ENCODE assay signal across 27 cellular contexts in genomic region chr5:43659075-43659474, GRCh38. TPM values are rescaled to one million over a fixed set of nuclear protein-coding genes. Genes with fewer than 3 reads are reported as not detected.
DNase-seq lines count a peak whose midpoint lies in the region; ATAC-seq and TF ChIP-seq lines count a peak whose summit lies in the region.
"Had no signal": no experiment of that assay in that cellular context is flagged by ENCODE, and none has a peak within 500 bp of the region (broad histone marks: within the 10 kb centered on the region; RNA-seq: fewer than 3 reads in every experiment).

No MANE protein-coding gene starts in this region.

- WGBS in mammary epithelial cell (ENCODE audit: low coverage, missing lambda C conversion rate) = 94% methylated on average over 4 of the region's 4 CpGs
- 82 to 90% methylated on average over 4 of the region's 4 CpGs for WGBS in sigmoid colon, 2 donors
- 87 to 92% (median 90%) methylated on average over 4 of the region's 4 CpGs for WGBS in spleen, 5 donors

- peaks cover 41% of the 10 kb centered on the region for H3K36me3 Mint-ChIP-seq in MCF 10A (ENCODE audit: insufficient read depth, unreplicated experiment)

- no peaks in the 10 kb centered on the region for H4K20me1 ChIP-seq in mammary epithelial cell (ENCODE audit: insufficient read depth, low read length)

- no peak for TF ChIP-seq EP300 in sigmoid colon (IDR thresholded peaks at IDR 0.05)

- DNase-seq in MCF 10A (ENCODE audit: unreplicated experiment) (no peak), mammary epithelial cell (no peak), foreskin keratinocyte (no peak), sigmoid colon (no peak), vagina (ENCODE audit: extremely low spot score in 2 of 2) (no peak), spleen (no peak), retina (no peak)
- DNase-seq: Caco-2; CD4-positive, alpha-beta memory T cell; DMS 273 treated with DMSO at 0.1 percent for 48 hours; DMS79 treated with DMSO at 0.1 percent for 48 hours; GOT3; Kasumi-1; NCI-H1048; NCI-H1417 treated with DMSO at 0.1 percent for 48 hours; NCI-H187; NCI-H446 treated with DMSO at 0.1 percent for 48 hours; NCI-H526 treated with DMSO at 0.1 percent for 48 hours; RPMI8226; SHP77 treated with DMSO at 0.1 percent for 48 hours; SK-N-SH had no signal

- no peaks in the 10 kb centered on the region for H3K27me3 Mint-ChIP-seq in MCF 10A (ENCODE audit: insufficient read depth, unreplicated experiment)
- H3K27me3 Mint-ChIP-seq: CD4-positive, alpha-beta memory T cell had no signal

- POLR2A ChIA-PET in MCF 10A (lab: Yijun Ruan, JAX) = no interaction called here

- ATAC-seq in foreskin keratinocyte = no peak
- no peak for ATAC-seq in HG03432 (IDR thresholded peaks at IDR 0.05; ENCODE audit: unreplicated experiment)
- ATAC-seq: GM12878 had no signal

- no peak for TF ChIP-seq POLR2A in sigmoid colon (IDR thresholded peaks at IDR 0.05)
- no peak for TF ChIP-seq POLR2A in vagina (IDR thresholded peaks at IDR 0.05)
- no peak for TF ChIP-seq POLR2A in spleen (IDR thresholded peaks at IDR 0.05)

- H3K27ac ChIP-seq in mammary epithelial cell (ENCODE audit: insufficient read depth, low read depth, low read length) (no peak overlapping the region), foreskin keratinocyte (peak overlapping the region; percentile 23), sigmoid colon (peak overlapping the region in 3 of 4 donors; percentile 3 to 65 (median 54)), vagina (peak overlapping the region; percentile 16), spleen (no peak overlapping the region)
- H3K27ac ChIP-seq: 22Rv1; BLaER1 treated with 17β-estradiol and CSF1 and Interleukin-3, amounts not matched to agents 10 nM and 100 nM; PC-9 had no signal

- no peak overlapping the region for H3K9ac ChIP-seq in mammary epithelial cell (ENCODE audit: insufficient read depth, low read length)
- H3K9ac ChIP-seq: BLaER1 treated with 17β-estradiol and CSF1 and Interleukin-3, amounts not matched to agents 10 nM and 100 nM; SK-N-SH had no signal

- BruUV-seq in MCF 10A (replicated peaks; lab: Mats Ljungman, UMichigan) (no TSS peak), mammary epithelial cell (replicated peaks; lab: Mats Ljungman, UMichigan) (no TSS peak)

- H3K27ac Mint-ChIP-seq in MCF 10A (ENCODE audit: low read depth, unreplicated experiment) = peak overlapping the region; percentile 23

- intact Hi-C loops in MCF 10A (cut with micrococcal nuclease) = no loop called here
- intact Hi-C loops in mammary epithelial cell (cut with micrococcal nuclease) = no loop called here
- intact Hi-C loops in sigmoid colon (cut with DNase I) = no loop called here
- intact Hi-C loops in vagina (cut with DNase I) = no loop called here
- intact Hi-C loops in spleen (cut with DNase I; ENCODE audit: low total_unique reads) = no loop called here

- H3K4me1 ChIP-seq in mammary epithelial cell (ENCODE audit: insufficient read depth, low read length) (peaks cover 4% of the 10 kb centered on the region), foreskin keratinocyte (no peaks in the 10 kb centered on the region), sigmoid colon (peaks cover 0 to 16% (median 11%) of the 10 kb centered on the region in 4 donors), vagina (no peaks in the 10 kb centered on the region), spleen (no peaks in the 10 kb centered on the region)
- H3K4me1 ChIP-seq: BLaER1 treated with 17β-estradiol and CSF1 and Interleukin-3, amounts not matched to agents 10 nM and 100 nM; Caco-2 had no signal

- in situ Hi-C loops in mammary epithelial cell (cut with MboI; ENCODE audit: low sequenced_read_pairs in 2 of 2) = no loop called here

- H3K9me3 Mint-ChIP-seq in MCF 10A (ENCODE audit: unreplicated experiment) = no peaks in the 10 kb centered on the region

- dilution Hi-C loops in mammary epithelial cell (cut with HindIII; ENCODE audit: low sequenced_read_pairs) = no loop called here

- no peak overlapping the region for H2AFZ ChIP-seq in mammary epithelial cell (ENCODE audit: low read depth, low read length)
- H2AFZ ChIP-seq: PC-9 had no signal

- no peaks in the 10 kb centered on the region for H3K4me1 Mint-ChIP-seq in MCF 10A (ENCODE audit: insufficient read depth, unreplicated experiment)

- no peaks in the 10 kb centered on the region for H3K79me2 ChIP-seq in mammary epithelial cell (ENCODE audit: insufficient read depth, low read length)

- H3K36me3 ChIP-seq in mammary epithelial cell (ENCODE audit: insufficient read depth, low read length) = peaks cover 2% of the 10 kb centered on the region
- peaks cover 0 to 56% (median 22%) of the 10 kb centered on the region in 4 donors for H3K36me3 ChIP-seq in sigmoid colon
- no peaks in the 10 kb centered on the region for H3K36me3 ChIP-seq in vagina
- H3K36me3 ChIP-seq in spleen = peaks cover 6 to 95% (median 60%) of the 10 kb centered on the region in 6 donors

- no peak overlapping the region for H3K4me2 ChIP-seq in mammary epithelial cell (ENCODE audit: insufficient read depth, low read depth, low read length)
- H3K4me2 ChIP-seq: BLaER1 treated with 17β-estradiol and CSF1 and Interleukin-3, amounts not matched to agents 10 nM and 100 nM; PC-9 had no signal

- no peak overlapping the region for H3K4me3 ChIP-seq in mammary epithelial cell (replicated peaks in 1 of 3; ENCODE audit: insufficient read depth in 1 of 3, low read depth in 2 of 3, low read length in 3 of 3)
- H3K4me3 ChIP-seq in sigmoid colon = no peak overlapping the region
- no peak overlapping the region for H3K4me3 ChIP-seq in vagina
- no peak overlapping the region for H3K4me3 ChIP-seq in spleen
- H3K4me3 ChIP-seq: BLaER1 treated with 17β-estradiol and CSF1 and Interleukin-3, amounts not matched to agents 10 nM and 100 nM; GM12878; MG63; PC-9 had no signal

- H3K9me3 ChIP-seq in mammary epithelial cell (replicated peaks; ENCODE audit: insufficient read depth, low read length) (no peaks in the 10 kb centered on the region), sigmoid colon (no peaks in the 10 kb centered on the region), vagina (no peaks in the 10 kb centered on the region), spleen (peaks cover 0 to 4% (median 2%) of the 10 kb centered on the region in 8 donors)
- H3K9me3 ChIP-seq: Caco-2, MG63, SK-N-SH had no signal

- no peaks in the 10 kb centered on the region for H3K27me3 ChIP-seq in mammary epithelial cell (ENCODE audit: insufficient read depth, low read length)
- no peaks in the 10 kb centered on the region for H3K27me3 ChIP-seq in foreskin keratinocyte
- H3K27me3 ChIP-seq in sigmoid colon = no peaks in the 10 kb centered on the region
- no peaks in the 10 kb centered on the region for H3K27me3 ChIP-seq in vagina
- H3K27me3 ChIP-seq in spleen (replicated peaks in 1 of 7) = no peaks in the 10 kb centered on the region
- H3K27me3 ChIP-seq: BLaER1 treated with 17β-estradiol and CSF1 and Interleukin-3, amounts not matched to agents 10 nM and 100 nM; MG63 had no signal

- no peak overlapping the region for H3K4me3 Mint-ChIP-seq in MCF 10A (ENCODE audit: unreplicated experiment)
- H3K4me3 Mint-ChIP-seq: CD4-positive, alpha-beta memory T cell had no signal

- no peak for TF ChIP-seq CTCF in MCF 10A (IDR thresholded peaks at IDR 0.05; ENCODE audit: unreplicated experiment)
- no peak for TF ChIP-seq CTCF in mammary epithelial cell (conservative IDR thresholded peaks at IDR 0.05 in 1 of 2, IDR thresholded peaks at IDR 0.05 in 1 of 2; ENCODE audit: extremely low read depth in 1 of 2, insufficient read depth in 1 of 2, low read depth in 1 of 2, low read length in 2 of 2)
- no peak for TF ChIP-seq CTCF in foreskin keratinocyte (conservative IDR thresholded peaks at IDR 0.05)
- TF ChIP-seq CTCF in sigmoid colon (IDR thresholded peaks at IDR 0.05) = no peak
- TF ChIP-seq CTCF in vagina (IDR thresholded peaks at IDR 0.05) = no peak
- no peak for TF ChIP-seq CTCF in spleen (IDR thresholded peaks at IDR 0.05 in 8 of 11, conservative IDR thresholded peaks at IDR 0.05 in 3 of 11)

- CTCF ChIA-PET in MCF 10A (lab: Yijun Ruan, JAX) (interaction anchor here (0.6 to 1.9 kb wide), 7 partner anchors 9 to 927 kb away, joined by 3 to 6 read pairs (median 4); no protein-coding TSS in a partner anchor), mammary epithelial cell (lab: Charles Lee; ENCODE audit: low non-redundant PET) (no interaction called here)

RNA-seq across cellular contexts. Expression of gene NNT, which starts 56.1 kb away (rescaled TPM):
- total RNA-seq in MCF 10A (2022) = 38.4 and 52.3 TPM in 2 replicates
- 10 to 100 TPM; 77.8 to 83.2 TPM for total RNA-seq in mammary epithelial cell
- polyA plus RNA-seq in mammary epithelial cell = 21.0 TPM
- polyA minus RNA-seq in mammary epithelial cell = 52.4 TPM
- 34.0 and 39.3 TPM in 2 replicates for total RNA-seq in foreskin keratinocyte
- polyA plus RNA-seq in foreskin keratinocyte = 9.2 and 13.2 TPM in 2 replicates
- 10 to 100 TPM; 48.5 to 80.3 (median 73.7) TPM for total RNA-seq in sigmoid colon
- polyA plus RNA-seq in sigmoid colon = 10 to 100 TPM; 15.7 to 28.8 (median 16.8) TPM
- 40.3 TPM for total RNA-seq in vagina
- 10 to 100 TPM; 40.2 to 70.9 (median 59.8) TPM for total RNA-seq in spleen
- polyA plus RNA-seq in spleen = 10 to 100 TPM in 2 of 3 donors, 1 to 10 TPM in 1; 9.7 to 15.4 (median 14.3) TPM

Comparison
In these comparisons a context has a peak if more than half of its experiments do, and no peak if none do; other contexts are left out.
1. H3K27ac ChIP-seq: peak in foreskin keratinocyte (single experiment), sigmoid colon (3 of 4) and vagina (single experiment); none in mammary epithelial cell (single experiment) and spleen (0 of 8).